Comparison of ENCODE assay signal across 1 cellular context in the genomic region with DNA sequence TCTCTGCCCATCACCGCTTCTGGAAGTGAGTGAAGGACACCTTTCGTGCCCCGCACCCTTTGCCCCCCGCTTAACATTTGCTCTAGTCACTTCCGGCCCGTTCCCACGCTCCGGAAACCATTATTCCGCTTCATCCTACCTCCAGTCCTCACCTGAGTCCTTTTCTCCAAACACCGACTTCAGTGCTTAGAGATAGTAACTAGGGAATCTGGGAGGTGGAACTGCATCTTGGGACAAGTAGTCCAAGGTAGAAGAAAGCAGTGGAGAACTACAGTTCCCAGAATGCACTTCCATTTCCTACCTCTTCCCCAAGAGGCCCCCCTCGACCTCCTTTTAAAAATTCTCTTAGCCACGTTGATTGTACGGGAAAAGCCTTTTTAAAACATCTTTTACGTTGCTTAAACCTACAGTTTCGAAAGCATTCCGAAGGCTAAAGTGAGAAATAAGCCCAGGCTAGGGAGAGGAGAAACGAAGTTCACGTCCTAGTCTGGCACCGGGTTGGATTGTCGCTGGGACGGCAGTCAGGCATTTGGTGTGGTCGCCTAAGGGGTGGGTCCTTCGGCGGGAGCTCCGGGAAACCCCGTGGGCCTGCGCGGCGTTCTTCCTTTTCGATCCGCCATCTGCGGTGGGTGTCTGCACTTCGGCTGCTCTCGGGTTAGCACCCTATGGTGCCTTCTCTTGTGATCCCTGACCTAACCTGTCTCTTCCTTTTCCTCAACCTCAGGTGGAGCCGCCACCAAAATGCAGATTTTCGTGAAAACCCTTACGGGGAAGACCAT.
TF ChIP-seq lines count a peak whose summit lies in the region.

A gene (minus strand): TSS at position 210 of the 779 bp plus-strand sequence. CDS start 9,882 bp downstream, outside the sequence.
A gene (plus strand): TSS at position 605 of the 779 bp plus-strand sequence. CDS start 137 bp downstream, at position 742.

TF ChIP-seq in HepG2, 621 proteins besides CTCF, POLR2A, EP300 and RAD21 (continued from another document and continues in another):
- TF ChIP-seq ZNF83 (CRISPR knock-in tag; IDR thresholded peaks at IDR 0.05; ENCODE audit: borderline replicate concordance) (no peak), ZFYVE20 (CRISPR knock-in tag; IDR thresholded peaks at IDR 0.05; ENCODE audit: borderline replicate concordance, low read depth) (no peak), LCORL (IDR thresholded peaks at IDR 0.05) (0 out of 2 replicates have a peak, but pooled peaks have one; percentile 6), LCORL (CRISPR knock-in tag; IDR thresholded peaks at IDR 0.05) (no peak), CENPX (CRISPR knock-in tag; IDR thresholded peaks at IDR 0.05) (no peak), PHF8 (CRISPR knock-in tag; IDR thresholded peaks at IDR 0.05) (peak; percentile 93), ZBTB3 (CRISPR knock-in tag; IDR thresholded peaks at IDR 0.05; ENCODE audit: borderline replicate concordance, low read depth) (0 out of 2 replicates have a peak, but pooled peaks have one; percentile 58), ARID2 (CRISPR knock-in tag; IDR thresholded peaks at IDR 0.05; ENCODE audit: borderline replicate concordance) (0 out of 2 replicates have a peak, but pooled peaks have one; percentile 83), SAFB2 (CRISPR knock-in tag; IDR thresholded peaks at IDR 0.05; ENCODE audit: borderline replicate concordance, low read depth) (peak; percentile 14; the same call in 1 of the 2 replicates), ISL2 (CRISPR knock-in tag; IDR thresholded peaks at IDR 0.05) (peak; percentile 64), KMT2A (CRISPR knock-in tag; IDR thresholded peaks at IDR 0.05) (peak; percentile 66), MIXL1 (CRISPR knock-in tag; IDR thresholded peaks at IDR 0.05) (no peak; the same call in 1 of the 2 replicates), EED (CRISPR knock-in tag; IDR thresholded peaks at IDR 0.05) (peak; percentile 90; the same call in 1 of the 2 replicates), ZSCAN21 (CRISPR knock-in tag; IDR thresholded peaks at IDR 0.05; ENCODE audit: borderline replicate concordance) (no peak; the same call in 1 of the 2 replicates), FOSL2 (CRISPR knock-in tag; IDR thresholded peaks at IDR 0.05) (peak; percentile 43), ZNF350 (CRISPR knock-in tag; IDR thresholded peaks at IDR 0.05; ENCODE audit: borderline replicate concordance, low read depth) (peak; percentile 93), GFI1 (CRISPR knock-in tag; IDR thresholded peaks at IDR 0.05; ENCODE audit: borderline replicate concordance) (0 out of 2 replicates have a peak, but pooled peaks have one; percentile 25), ZNF7 (CRISPR knock-in tag; IDR thresholded peaks at IDR 0.05) (peak; percentile 96), YEATS2 (CRISPR knock-in tag; IDR thresholded peaks at IDR 0.05; ENCODE audit: borderline replicate concordance) (peak; percentile 98), IKZF1 (IDR thresholded peaks at IDR 0.05) (no peak), SUZ12 (IDR thresholded peaks at IDR 0.05; ENCODE audit: low read depth, low read length) (peak; percentile 75), ZNF256 (CRISPR knock-in tag; conservative IDR thresholded peaks at IDR 0.05) (peak; percentile 87; the same call in 1 of the 2 replicates), ZNF737 (CRISPR knock-in tag; IDR thresholded peaks at IDR 0.05; ENCODE audit: borderline replicate concordance) (peak; percentile 30; the same call in 1 of the 2 replicates), ZNF296 (CRISPR knock-in tag; conservative IDR thresholded peaks at IDR 0.05) (no peak; the same call in 1 of the 2 replicates), TEAD2 (CRISPR knock-in tag; IDR thresholded peaks at IDR 0.05) (peak; percentile 19; the same call in 1 of the 2 replicates), ZNF367 (CRISPR knock-in tag; IDR thresholded peaks at IDR 0.05; ENCODE audit: borderline replicate concordance) (no peak), SALL1 (CRISPR knock-in tag; IDR thresholded peaks at IDR 0.05) (peak; percentile 93), ZNF747 (CRISPR knock-in tag; IDR thresholded peaks at IDR 0.05; ENCODE audit: borderline replicate concordance) (no peak; the same call in 1 of the 2 replicates), ZNF816 (CRISPR knock-in tag; IDR thresholded peaks at IDR 0.05; ENCODE audit: borderline replicate concordance) (no peak), RFXANK (CRISPR knock-in tag; IDR thresholded peaks at IDR 0.05) (peak; percentile 52; the same call in 1 of the 2 replicates), ZNF17 (CRISPR knock-in tag; IDR thresholded peaks at IDR 0.05) (no peak), DNMT3B (CRISPR knock-in tag; conservative IDR thresholded peaks at IDR 0.05) (no peak), ZNF136 (CRISPR knock-in tag; IDR thresholded peaks at IDR 0.05; ENCODE audit: low read depth) (peak; percentile 58; the same call in 1 of the 2 replicates), ZNF354B (CRISPR knock-in tag; IDR thresholded peaks at IDR 0.05) (peak; percentile 87; the same call in 1 of the 2 replicates), CEBPB (IDR thresholded peaks at IDR 0.05; ENCODE audit: borderline replicate concordance, low read depth, low read length) (no peak), YEATS4 (CRISPR knock-in tag; IDR thresholded peaks at IDR 0.05; ENCODE audit: borderline replicate concordance) (peak; percentile 98), IKZF4 (CRISPR knock-in tag; IDR thresholded peaks at IDR 0.05; ENCODE audit: borderline replicate concordance, low read depth, not compliant biosample characterization) (no peak), RARG (CRISPR knock-in tag; IDR thresholded peaks at IDR 0.05; ENCODE audit: low read depth) (no peak), ZC3H13 (CRISPR knock-in tag; IDR thresholded peaks at IDR 0.05) (peak; percentile 62; the same call in 1 of the 2 replicates), PRPF4 (IDR thresholded peaks at IDR 0.05; ENCODE audit: low read depth, low read length, poor library complexity, severe bottlenecking) (no peak), ZNF562 (CRISPR knock-in tag; IDR thresholded peaks at IDR 0.05; ENCODE audit: borderline replicate concordance) (no peak), ELF3 (CRISPR knock-in tag; IDR thresholded peaks at IDR 0.05) (peak; percentile 82; the same call in 1 of the 2 replicates), PCBP2 (optimal IDR thresholded peaks at IDR 0.05; ENCODE audit: low read depth, low read length, poor library complexity, severe bottlenecking) (no peak)
- TF ChIP-seq, protein P1, sequence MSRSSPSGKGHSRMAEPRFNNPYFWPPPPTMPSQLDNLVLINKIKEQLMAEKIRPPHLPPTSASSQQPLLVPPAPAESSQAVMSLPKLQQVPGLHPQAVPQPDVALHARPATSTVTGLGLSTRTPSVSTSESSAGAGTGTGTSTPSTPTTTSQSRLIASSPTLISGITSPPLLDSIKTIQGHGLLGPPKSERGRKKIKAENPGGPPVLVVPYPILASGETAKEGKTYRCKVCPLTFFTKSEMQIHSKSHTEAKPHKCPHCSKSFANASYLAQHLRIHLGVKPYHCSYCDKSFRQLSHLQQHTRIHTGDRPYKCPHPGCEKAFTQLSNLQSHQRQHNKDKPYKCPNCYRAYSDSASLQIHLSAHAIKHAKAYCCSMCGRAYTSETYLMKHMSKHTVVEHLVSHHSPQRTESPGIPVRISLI (CRISPR knock-in tag; IDR thresholded peaks at IDR 0.05; ENCODE audit: borderline replicate concordance), result peak; percentile 17; the same call in 1 of the 2 replicates
- TF ChIP-seq, protein P2, sequence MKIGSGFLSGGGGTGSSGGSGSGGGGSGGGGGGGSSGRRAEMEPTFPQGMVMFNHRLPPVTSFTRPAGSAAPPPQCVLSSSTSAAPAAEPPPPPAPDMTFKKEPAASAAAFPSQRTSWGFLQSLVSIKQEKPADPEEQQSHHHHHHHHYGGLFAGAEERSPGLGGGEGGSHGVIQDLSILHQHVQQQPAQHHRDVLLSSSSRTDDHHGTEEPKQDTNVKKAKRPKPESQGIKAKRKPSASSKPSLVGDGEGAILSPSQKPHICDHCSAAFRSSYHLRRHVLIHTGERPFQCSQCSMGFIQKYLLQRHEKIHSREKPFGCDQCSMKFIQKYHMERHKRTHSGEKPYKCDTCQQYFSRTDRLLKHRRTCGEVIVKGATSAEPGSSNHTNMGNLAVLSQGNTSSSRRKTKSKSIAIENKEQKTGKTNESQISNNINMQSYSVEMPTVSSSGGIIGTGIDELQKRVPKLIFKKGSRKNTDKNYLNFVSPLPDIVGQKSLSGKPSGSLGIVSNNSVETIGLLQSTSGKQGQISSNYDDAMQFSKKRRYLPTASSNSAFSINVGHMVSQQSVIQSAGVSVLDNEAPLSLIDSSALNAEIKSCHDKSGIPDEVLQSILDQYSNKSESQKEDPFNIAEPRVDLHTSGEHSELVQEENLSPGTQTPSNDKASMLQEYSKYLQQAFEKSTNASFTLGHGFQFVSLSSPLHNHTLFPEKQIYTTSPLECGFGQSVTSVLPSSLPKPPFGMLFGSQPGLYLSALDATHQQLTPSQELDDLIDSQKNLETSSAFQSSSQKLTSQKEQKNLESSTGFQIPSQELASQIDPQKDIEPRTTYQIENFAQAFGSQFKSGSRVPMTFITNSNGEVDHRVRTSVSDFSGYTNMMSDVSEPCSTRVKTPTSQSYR (CRISPR knock-in tag; IDR thresholded peaks at IDR 0.05; ENCODE audit: borderline replicate concordance), result peak; percentile 11; the same call in 1 of the 2 replicates
- TF ChIP-seq, protein P3, sequence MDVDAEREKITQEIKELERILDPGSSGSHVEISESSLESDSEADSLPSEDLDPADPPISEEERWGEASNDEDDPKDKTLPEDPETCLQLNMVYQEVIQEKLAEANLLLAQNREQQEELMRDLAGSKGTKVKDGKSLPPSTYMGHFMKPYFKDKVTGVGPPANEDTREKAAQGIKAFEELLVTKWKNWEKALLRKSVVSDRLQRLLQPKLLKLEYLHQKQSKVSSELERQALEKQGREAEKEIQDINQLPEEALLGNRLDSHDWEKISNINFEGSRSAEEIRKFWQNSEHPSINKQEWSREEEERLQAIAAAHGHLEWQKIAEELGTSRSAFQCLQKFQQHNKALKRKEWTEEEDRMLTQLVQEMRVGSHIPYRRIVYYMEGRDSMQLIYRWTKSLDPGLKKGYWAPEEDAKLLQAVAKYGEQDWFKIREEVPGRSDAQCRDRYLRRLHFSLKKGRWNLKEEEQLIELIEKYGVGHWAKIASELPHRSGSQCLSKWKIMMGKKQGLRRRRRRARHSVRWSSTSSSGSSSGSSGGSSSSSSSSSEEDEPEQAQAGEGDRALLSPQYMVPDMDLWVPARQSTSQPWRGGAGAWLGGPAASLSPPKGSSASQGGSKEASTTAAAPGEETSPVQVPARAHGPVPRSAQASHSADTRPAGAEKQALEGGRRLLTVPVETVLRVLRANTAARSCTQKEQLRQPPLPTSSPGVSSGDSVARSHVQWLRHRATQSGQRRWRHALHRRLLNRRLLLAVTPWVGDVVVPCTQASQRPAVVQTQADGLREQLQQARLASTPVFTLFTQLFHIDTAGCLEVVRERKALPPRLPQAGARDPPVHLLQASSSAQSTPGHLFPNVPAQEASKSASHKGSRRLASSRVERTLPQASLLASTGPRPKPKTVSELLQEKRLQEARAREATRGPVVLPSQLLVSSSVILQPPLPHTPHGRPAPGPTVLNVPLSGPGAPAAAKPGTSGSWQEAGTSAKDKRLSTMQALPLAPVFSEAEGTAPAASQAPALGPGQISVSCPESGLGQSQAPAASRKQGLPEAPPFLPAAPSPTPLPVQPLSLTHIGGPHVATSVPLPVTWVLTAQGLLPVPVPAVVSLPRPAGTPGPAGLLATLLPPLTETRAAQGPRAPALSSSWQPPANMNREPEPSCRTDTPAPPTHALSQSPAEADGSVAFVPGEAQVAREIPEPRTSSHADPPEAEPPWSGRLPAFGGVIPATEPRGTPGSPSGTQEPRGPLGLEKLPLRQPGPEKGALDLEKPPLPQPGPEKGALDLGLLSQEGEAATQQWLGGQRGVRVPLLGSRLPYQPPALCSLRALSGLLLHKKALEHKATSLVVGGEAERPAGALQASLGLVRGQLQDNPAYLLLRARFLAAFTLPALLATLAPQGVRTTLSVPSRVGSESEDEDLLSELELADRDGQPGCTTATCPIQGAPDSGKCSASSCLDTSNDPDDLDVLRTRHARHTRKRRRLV (CRISPR knock-in tag; IDR thresholded peaks at IDR 0.05), result peak; percentile 35
- TF ChIP-seq, protein P4, sequence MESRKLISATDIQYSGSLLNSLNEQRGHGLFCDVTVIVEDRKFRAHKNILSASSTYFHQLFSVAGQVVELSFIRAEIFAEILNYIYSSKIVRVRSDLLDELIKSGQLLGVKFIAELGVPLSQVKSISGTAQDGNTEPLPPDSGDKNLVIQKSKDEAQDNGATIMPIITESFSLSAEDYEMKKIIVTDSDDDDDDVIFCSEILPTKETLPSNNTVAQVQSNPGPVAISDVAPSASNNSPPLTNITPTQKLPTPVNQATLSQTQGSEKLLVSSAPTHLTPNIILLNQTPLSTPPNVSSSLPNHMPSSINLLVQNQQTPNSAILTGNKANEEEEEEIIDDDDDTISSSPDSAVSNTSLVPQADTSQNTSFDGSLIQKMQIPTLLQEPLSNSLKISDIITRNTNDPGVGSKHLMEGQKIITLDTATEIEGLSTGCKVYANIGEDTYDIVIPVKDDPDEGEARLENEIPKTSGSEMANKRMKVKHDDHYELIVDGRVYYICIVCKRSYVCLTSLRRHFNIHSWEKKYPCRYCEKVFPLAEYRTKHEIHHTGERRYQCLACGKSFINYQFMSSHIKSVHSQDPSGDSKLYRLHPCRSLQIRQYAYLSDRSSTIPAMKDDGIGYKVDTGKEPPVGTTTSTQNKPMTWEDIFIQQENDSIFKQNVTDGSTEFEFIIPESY (CRISPR knock-in tag; IDR thresholded peaks at IDR 0.05), result no peak; the same call in 1 of the 2 replicates
- TF ChIP-seq, protein P5, sequence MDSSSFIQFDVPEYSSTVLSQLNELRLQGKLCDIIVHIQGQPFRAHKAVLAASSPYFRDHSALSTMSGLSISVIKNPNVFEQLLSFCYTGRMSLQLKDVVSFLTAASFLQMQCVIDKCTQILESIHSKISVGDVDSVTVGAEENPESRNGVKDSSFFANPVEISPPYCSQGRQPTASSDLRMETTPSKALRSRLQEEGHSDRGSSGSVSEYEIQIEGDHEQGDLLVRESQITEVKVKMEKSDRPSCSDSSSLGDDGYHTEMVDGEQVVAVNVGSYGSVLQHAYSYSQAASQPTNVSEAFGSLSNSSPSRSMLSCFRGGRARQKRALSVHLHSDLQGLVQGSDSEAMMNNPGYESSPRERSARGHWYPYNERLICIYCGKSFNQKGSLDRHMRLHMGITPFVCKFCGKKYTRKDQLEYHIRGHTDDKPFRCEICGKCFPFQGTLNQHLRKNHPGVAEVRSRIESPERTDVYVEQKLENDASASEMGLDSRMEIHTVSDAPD (CRISPR knock-in tag; IDR thresholded peaks at IDR 0.05), result 0 out of 2 replicates have a peak, but pooled peaks have one; percentile 11
- TF ChIP-seq, protein P6, sequence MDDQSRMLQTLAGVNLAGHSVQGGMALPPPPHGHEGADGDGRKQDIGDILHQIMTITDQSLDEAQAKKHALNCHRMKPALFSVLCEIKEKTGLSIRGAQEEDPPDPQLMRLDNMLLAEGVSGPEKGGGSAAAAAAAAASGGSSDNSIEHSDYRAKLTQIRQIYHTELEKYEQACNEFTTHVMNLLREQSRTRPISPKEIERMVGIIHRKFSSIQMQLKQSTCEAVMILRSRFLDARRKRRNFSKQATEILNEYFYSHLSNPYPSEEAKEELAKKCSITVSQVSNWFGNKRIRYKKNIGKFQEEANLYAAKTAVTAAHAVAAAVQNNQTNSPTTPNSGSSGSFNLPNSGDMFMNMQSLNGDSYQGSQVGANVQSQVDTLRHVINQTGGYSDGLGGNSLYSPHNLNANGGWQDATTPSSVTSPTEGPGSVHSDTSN (CRISPR knock-in tag; IDR thresholded peaks at IDR 0.05; ENCODE audit: borderline replicate concordance), result peak; percentile 79
